8 cellular contexts compared by ENCODE assay signal in the genomic region with DNA sequence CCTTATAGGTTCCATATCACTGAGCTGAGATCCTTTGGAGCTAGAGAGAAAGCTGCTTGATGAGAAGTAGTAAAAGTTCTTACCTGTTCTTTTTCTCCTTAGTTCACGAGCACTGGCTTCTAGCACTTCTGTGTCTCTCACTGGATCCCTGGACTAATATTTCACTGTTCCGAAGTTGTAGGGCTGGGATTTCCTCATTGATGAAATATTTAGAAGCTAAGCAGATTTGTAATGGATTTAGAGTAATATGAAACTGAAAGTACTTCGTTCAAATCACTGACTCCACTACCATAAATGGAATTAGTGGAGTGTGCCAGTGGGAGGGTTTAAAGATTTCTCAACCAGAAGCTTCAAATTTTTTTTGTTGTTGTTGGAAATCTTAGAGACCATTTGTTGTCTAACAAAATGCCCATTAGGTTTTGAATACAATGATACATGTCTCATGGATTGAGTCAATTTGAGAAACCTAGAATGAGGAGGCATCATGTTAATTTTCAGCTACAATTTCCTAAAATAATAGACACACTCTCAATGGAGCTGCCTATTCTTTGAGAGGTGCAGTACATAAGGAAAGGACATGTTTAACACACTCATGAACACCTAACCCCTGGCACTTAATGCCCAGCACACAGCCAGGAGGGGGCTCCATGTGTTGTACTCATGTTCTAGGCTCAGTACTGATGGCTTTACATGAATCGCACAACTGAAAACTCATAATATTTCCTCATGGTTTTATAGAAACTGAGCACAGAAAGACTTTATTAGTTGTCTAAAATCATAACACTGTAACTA.
DNase-seq lines count a peak whose midpoint lies in the region; ATAC-seq and TF ChIP-seq lines count a peak whose summit lies in the region.

A gene with protein sequence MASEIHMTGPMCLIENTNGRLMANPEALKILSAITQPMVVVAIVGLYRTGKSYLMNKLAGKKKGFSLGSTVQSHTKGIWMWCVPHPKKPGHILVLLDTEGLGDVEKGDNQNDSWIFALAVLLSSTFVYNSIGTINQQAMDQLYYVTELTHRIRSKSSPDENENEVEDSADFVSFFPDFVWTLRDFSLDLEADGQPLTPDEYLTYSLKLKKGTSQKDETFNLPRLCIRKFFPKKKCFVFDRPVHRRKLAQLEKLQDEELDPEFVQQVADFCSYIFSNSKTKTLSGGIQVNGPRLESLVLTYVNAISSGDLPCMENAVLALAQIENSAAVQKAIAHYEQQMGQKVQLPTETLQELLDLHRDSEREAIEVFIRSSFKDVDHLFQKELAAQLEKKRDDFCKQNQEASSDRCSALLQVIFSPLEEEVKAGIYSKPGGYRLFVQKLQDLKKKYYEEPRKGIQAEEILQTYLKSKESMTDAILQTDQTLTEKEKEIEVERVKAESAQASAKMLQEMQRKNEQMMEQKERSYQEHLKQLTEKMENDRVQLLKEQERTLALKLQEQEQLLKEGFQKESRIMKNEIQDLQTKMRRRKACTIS (minus strand): TSS at position 132 of the 792 bp plus-strand sequence. CDS start 1,974 bp downstream, outside the sequence.

- H3K27ac ChIP-seq in MM.1S (ENCODE audit: low read length) (peak within 1 kb of the TSS; percentile 35; the same call in 1 of the 2 replicates), stomach smooth muscle (ENCODE audit: low read length) (peak within 1 kb of the TSS; percentile 73)

- H3K4me3 ChIP-seq in MM.1S (ENCODE audit: low read length) (peak within 1 kb of the TSS; percentile 81), stomach smooth muscle (ENCODE audit: low read length in 2 of 2) (peak within 1 kb of the TSS; percentile 78 to 95)

- no peak for TF ChIP-seq CTCF in MM.1S (IDR thresholded peaks at IDR 0.05; ENCODE audit: low read length)

- no peaks in the 10 kb centered on the region for H3K79me2 ChIP-seq in MM.1S (ENCODE audit: low read length)

- ATAC-seq in GM21717 (IDR thresholded peaks at IDR 0.05; ENCODE audit: unreplicated experiment) = peak; percentile 70
- no peak for ATAC-seq in GM18520 (IDR thresholded peaks at IDR 0.05; ENCODE audit: unreplicated experiment)

- DNase-seq in GM03348 (ENCODE audit: low spot score) = peak; percentile 70
- DNase-seq in MM.1S = peak; percentile 41
- peak; percentile 30 for DNase-seq in brain pericyte (ENCODE audit: low read depth, low spot score)
- peak; percentile 85 for DNase-seq in kidney tubule cell (ENCODE audit: low spot score)
- DNase-seq in NCI-H1694 (lab: John Stamatoyannopoulos, UW) = no peak

- no peaks in the 10 kb centered on the region for H3F3A ChIP-seq in MM.1S (ENCODE audit: insufficient read depth, low read length)

- no peaks in the 10 kb centered on the region for H3K27me3 ChIP-seq in MM.1S (replicated peaks; ENCODE audit: insufficient read depth, low read length)
- H3K27me3 ChIP-seq in stomach smooth muscle (ENCODE audit: control insufficient read depth in 1 of 2, insufficient read depth in 2 of 2, low read length in 2 of 2) = no peaks in the 10 kb centered on the region

- H3K4me2 ChIP-seq in MM.1S (ENCODE audit: low read depth, low read length) = peak within 1 kb of the TSS; percentile 84

- H3K36me3 ChIP-seq in MM.1S (replicated peaks; ENCODE audit: insufficient read depth, low read length) = no peaks in the 10 kb centered on the region
- H3K36me3 ChIP-seq in stomach smooth muscle (ENCODE audit: control insufficient read depth in 2 of 2, insufficient read depth in 2 of 2, low read length in 2 of 2) = no peaks in the 10 kb centered on the region

- H3K9ac ChIP-seq in MM.1S (ENCODE audit: low read length) (peak within 1 kb of the TSS; percentile 58; the same call in 1 of the 2 replicates), stomach smooth muscle (ENCODE audit: low read length in 2 of 2) (peak within 1 kb of the TSS; percentile 86 to 94)

- 0 out of 2 replicates have a peak, but pooled peaks cover 6% of the 10 kb centered on the region for H3K4me1 ChIP-seq in MM.1S (ENCODE audit: low read length)
- H3K4me1 ChIP-seq in stomach smooth muscle (ENCODE audit: control insufficient read depth, insufficient read depth, low read length) = peaks cover 4% of the 10 kb centered on the region

- H3K9me2 ChIP-seq in MM.1S (replicated peaks; ENCODE audit: insufficient read depth, low read length) = no peaks in the 10 kb centered on the region

- H3K9me3 ChIP-seq in MM.1S (replicated peaks; ENCODE audit: insufficient read depth, low read length) = no peaks in the 10 kb centered on the region
- H3K9me3 ChIP-seq in stomach smooth muscle (ENCODE audit: control insufficient read depth in 2 of 2, low read length in 2 of 2) = no peaks in the 10 kb centered on the region

- H4K20me1 ChIP-seq in MM.1S (ENCODE audit: insufficient read depth, low read length) = no peaks in the 10 kb centered on the region

- H2AFZ ChIP-seq in MM.1S (ENCODE audit: low read length) = peak within 1 kb of the TSS; percentile 89
